In the genomic region with DNA sequence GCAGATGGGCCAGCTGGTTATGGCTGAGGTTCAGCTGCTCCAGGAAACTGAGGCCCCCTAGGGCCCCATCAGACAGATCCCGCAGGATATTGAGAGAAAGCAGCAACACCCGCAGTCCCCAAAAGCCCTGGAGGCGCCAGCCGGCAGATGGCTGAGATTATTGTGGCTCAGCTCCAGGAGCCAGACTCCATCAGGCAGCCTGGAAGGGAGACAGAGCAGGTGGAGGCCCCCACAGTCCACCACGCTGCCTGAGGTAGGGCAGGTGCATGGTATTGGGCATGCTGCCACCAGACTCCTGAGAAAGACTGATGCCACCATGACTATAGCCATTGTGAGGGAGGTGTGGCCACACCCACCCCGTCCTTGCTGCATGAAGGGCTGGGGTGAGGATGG, we compare ENCODE assay signal across 17 cellular contexts. TPM values are rescaled to one million over a fixed set of nuclear protein-coding genes. Genes with fewer than 3 reads are reported as not detected.
DNase-seq lines count a peak whose midpoint lies in the region; ATAC-seq lines count a peak whose summit lies in the region.
"Had no signal": no experiment of that assay in that cellular context is flagged by ENCODE, and none has a peak within 500 bp of the region (broad histone marks: within the 10 kb centered on the region; RNA-seq: fewer than 3 reads in every experiment).

No MANE protein-coding gene starts in this region.

- no peak overlapping the region for H3K9ac ChIP-seq in BLaER1
- H3K9ac ChIP-seq: KMS-11, neural progenitor cell had no signal

- peaks cover 5% of the 10 kb centered on the region; the same call in 1 of the 2 replicates for H4K20me1 ChIP-seq in BLaER1

- no peak overlapping the region for H3K27ac ChIP-seq in BLaER1
- H3K27ac ChIP-seq: adrenal gland, epithelial cell of prostate, KMS-11, neural progenitor cell had no signal

- H3K36me3 ChIP-seq in BLaER1: peaks cover 65% of the 10 kb centered on the region
- H3K36me3 ChIP-seq: neural progenitor cell had no signal

- H3K27me3 Mint-ChIP-seq in activated T-helper 2 cell treated with anti-CD3 and anti-CD28 coated beads, Interferon-gamma antibody, Interleukin-2, Interleukin-4, amounts not matched to agents 10 μg/mL and 5 μg/mL and 100 μg/mL, durations not matched to agents 14 hours and 24 hours and 36 hours (ENCODE audit: low read depth): no peaks in the 10 kb centered on the region
- H3K27me3 Mint-ChIP-seq: activated CD4-positive, alpha-beta memory T cell treated with anti-CD3 and anti-CD28 coated beads for 36 hours had no signal

- no peak overlapping the region for H3K4me3 ChIP-seq in BLaER1
- H3K4me3 ChIP-seq: adrenal gland, neural progenitor cell had no signal

- H3K36me3 Mint-ChIP-seq in activated T-helper 2 cell treated with anti-CD3 and anti-CD28 coated beads, Interferon-gamma antibody, Interleukin-2, Interleukin-4, amounts not matched to agents 10 μg/mL and 5 μg/mL and 100 μg/mL, durations not matched to agents 14 hours and 24 hours and 36 hours (ENCODE audit: low read depth): peaks cover 14% of the 10 kb centered on the region

- H3K4me2 ChIP-seq in BLaER1: 0 out of 2 replicates have a peak overlapping the region, but pooled peaks have one; percentile 3
- H3K4me2 ChIP-seq: KMS-11, neural progenitor cell had no signal

- H3K27ac Mint-ChIP-seq in activated T-helper 2 cell treated with anti-CD3 and anti-CD28 coated beads, Interferon-gamma antibody, Interleukin-2, Interleukin-4, amounts not matched to agents 10 μg/mL and 5 μg/mL and 100 μg/mL, durations not matched to agents 14 hours and 24 hours and 36 hours: no peak overlapping the region
- H3K27ac Mint-ChIP-seq: activated CD4-positive, alpha-beta memory T cell treated with anti-CD3 and anti-CD28 coated beads for 36 hours; activated T-helper 1 cell treated with anti-CD3 and anti-CD28 coated beads, Interleukin-12 subunit alpha, Interleukin-12 subunit beta, Interleukin-2, Interleukin-4 antibody, amounts not matched to agents 30 ng/mL and 10 ng/mL and 1 ng/mL, durations not matched to agents 14 hours and 24 hours and 36 hours; neural progenitor cell had no signal

- no peak overlapping the region for H3K4me3 Mint-ChIP-seq in activated T-helper 2 cell treated with anti-CD3 and anti-CD28 coated beads, Interferon-gamma antibody, Interleukin-2, Interleukin-4, amounts not matched to agents 10 μg/mL and 5 μg/mL and 100 μg/mL, durations not matched to agents 14 hours and 24 hours and 36 hours (ENCODE audit: low read depth)
- H3K4me3 Mint-ChIP-seq: activated CD4-positive, alpha-beta memory T cell treated with anti-CD3 and anti-CD28 coated beads for 36 hours; activated T-helper 1 cell treated with anti-CD3 and anti-CD28 coated beads, Interleukin-12 subunit alpha, Interleukin-12 subunit beta, Interleukin-2, Interleukin-4 antibody, amounts not matched to agents 30 ng/mL and 10 ng/mL and 1 ng/mL, durations not matched to agents 14 hours and 24 hours and 36 hours; neural progenitor cell had no signal

- H3K9me3 ChIP-seq in BLaER1: no peaks in the 10 kb centered on the region
- H3K9me3 ChIP-seq: adrenal gland had no signal

- ATAC-seq in HG03565 (IDR thresholded peaks at IDR 0.05; ENCODE audit: unreplicated experiment) (no peak), HG02759 (IDR thresholded peaks at IDR 0.05; ENCODE audit: unreplicated experiment) (no peak), GM18498 (IDR thresholded peaks at IDR 0.05; ENCODE audit: unreplicated experiment) (no peak)
- ATAC-seq: PC-3 had no signal

- H3K4me1 Mint-ChIP-seq in activated T-helper 2 cell treated with anti-CD3 and anti-CD28 coated beads, Interferon-gamma antibody, Interleukin-2, Interleukin-4, amounts not matched to agents 10 μg/mL and 5 μg/mL and 100 μg/mL, durations not matched to agents 14 hours and 24 hours and 36 hours (ENCODE audit: low read depth): peaks cover 4% of the 10 kb centered on the region
- H3K4me1 Mint-ChIP-seq: neural progenitor cell had no signal

- no peaks in the 10 kb centered on the region; the same call in 1 of the 2 replicates for H3K27me3 ChIP-seq in BLaER1
- H3K27me3 ChIP-seq: adrenal gland, neural progenitor cell had no signal

- no peaks in the 10 kb centered on the region for H3K9me3 Mint-ChIP-seq in activated T-helper 2 cell treated with anti-CD3 and anti-CD28 coated beads, Interferon-gamma antibody, Interleukin-2, Interleukin-4, amounts not matched to agents 10 μg/mL and 5 μg/mL and 100 μg/mL, durations not matched to agents 14 hours and 24 hours and 36 hours
- H3K9me3 Mint-ChIP-seq: activated CD4-positive, alpha-beta memory T cell treated with anti-CD3 and anti-CD28 coated beads for 36 hours; activated T-helper 1 cell treated with anti-CD3 and anti-CD28 coated beads, Interleukin-12 subunit alpha, Interleukin-12 subunit beta, Interleukin-2, Interleukin-4 antibody, amounts not matched to agents 30 ng/mL and 10 ng/mL and 1 ng/mL, durations not matched to agents 14 hours and 24 hours and 36 hours; neural progenitor cell had no signal

- DNase-seq in NCI-H1092 treated with DMSO at 0.1 percent for 48 hours (lab: John Stamatoyannopoulos, UW) (peak; percentile 88), NCI-H446 (lab: John Stamatoyannopoulos, UW) (peak; percentile 50 to 79), cerebellar nuclear complex (lab: John Stamatoyannopoulos, UW) (peak; percentile 48 to 89)
- DNase-seq in activated T-helper 2 cell treated with anti-CD3 and anti-CD28 coated beads, Interferon-gamma antibody, Interleukin-2, Interleukin-4, amounts not matched to agents 10 μg/mL and 5 μg/mL and 100 μg/mL, durations not matched to agents 14 hours and 24 hours and 36 hours (ENCODE audit: low spot score): no peak
- DNase-seq: ACHN; activated CD4-positive, alpha-beta memory T cell treated with anti-CD3 and anti-CD28 coated beads for 36 hours; adrenal gland; PC-3; stimulated activated CD8-positive, alpha-beta memory T cell treated with anti-CD3 and anti-CD28 coated beads, Interleukin-4, amount 100 ng/mL, for 48 hours had no signal

- intact Hi-C loops in activated T-helper 2 cell treated with anti-CD3 and anti-CD28 coated beads, Interferon-gamma antibody, Interleukin-2, Interleukin-4, amounts not matched to agents 10 μg/mL and 5 μg/mL and 100 μg/mL, durations not matched to agents 14 hours and 24 hours and 36 hours (cut with micrococcal nuclease): no loop called here

- H3K4me1 ChIP-seq in BLaER1: peaks cover 27% of the 10 kb centered on the region; the same call in 1 of the 2 replicates
- H3K4me1 ChIP-seq: adrenal gland, neural progenitor cell had no signal

RNA-seq across cellular contexts. Expression of gene TMEM101, which starts 9.5 kb away (rescaled TPM):
- 29.5 and 29.9 TPM in 2 replicates for total RNA-seq in activated T-helper 2 cell treated with anti-CD3 and anti-CD28 coated beads, Interferon-gamma antibody, Interleukin-2, Interleukin-4, amounts not matched to agents 10 μg/mL and 5 μg/mL and 100 μg/mL, durations not matched to agents 14 hours and 24 hours and 36 hours

RNA-seq across cellular contexts. Expression of gene NAGS, which starts 19.8 kb away (rescaled TPM):
- 0.28 and 0.82 TPM in 2 replicates for total RNA-seq in activated T-helper 2 cell treated with anti-CD3 and anti-CD28 coated beads, Interferon-gamma antibody, Interleukin-2, Interleukin-4, amounts not matched to agents 10 μg/mL and 5 μg/mL and 100 μg/mL, durations not matched to agents 14 hours and 24 hours and 36 hours

RNA-seq across cellular contexts. Expression of gene LSM12, which starts 42.2 kb away (rescaled TPM):
- 81.4 and 88.4 TPM in 2 replicates for total RNA-seq in activated T-helper 2 cell treated with anti-CD3 and anti-CD28 coated beads, Interferon-gamma antibody, Interleukin-2, Interleukin-4, amounts not matched to agents 10 μg/mL and 5 μg/mL and 100 μg/mL, durations not matched to agents 14 hours and 24 hours and 36 hours

RNA-seq across cellular contexts. Expression of gene G6PC3, which starts 46.3 kb away (rescaled TPM):
- total RNA-seq in activated T-helper 2 cell treated with anti-CD3 and anti-CD28 coated beads, Interferon-gamma antibody, Interleukin-2, Interleukin-4, amounts not matched to agents 10 μg/mL and 5 μg/mL and 100 μg/mL, durations not matched to agents 14 hours and 24 hours and 36 hours: 36.3 and 39.2 TPM in 2 replicates
